10 cellular contexts compared by ENCODE assay signal in the genomic region with DNA sequence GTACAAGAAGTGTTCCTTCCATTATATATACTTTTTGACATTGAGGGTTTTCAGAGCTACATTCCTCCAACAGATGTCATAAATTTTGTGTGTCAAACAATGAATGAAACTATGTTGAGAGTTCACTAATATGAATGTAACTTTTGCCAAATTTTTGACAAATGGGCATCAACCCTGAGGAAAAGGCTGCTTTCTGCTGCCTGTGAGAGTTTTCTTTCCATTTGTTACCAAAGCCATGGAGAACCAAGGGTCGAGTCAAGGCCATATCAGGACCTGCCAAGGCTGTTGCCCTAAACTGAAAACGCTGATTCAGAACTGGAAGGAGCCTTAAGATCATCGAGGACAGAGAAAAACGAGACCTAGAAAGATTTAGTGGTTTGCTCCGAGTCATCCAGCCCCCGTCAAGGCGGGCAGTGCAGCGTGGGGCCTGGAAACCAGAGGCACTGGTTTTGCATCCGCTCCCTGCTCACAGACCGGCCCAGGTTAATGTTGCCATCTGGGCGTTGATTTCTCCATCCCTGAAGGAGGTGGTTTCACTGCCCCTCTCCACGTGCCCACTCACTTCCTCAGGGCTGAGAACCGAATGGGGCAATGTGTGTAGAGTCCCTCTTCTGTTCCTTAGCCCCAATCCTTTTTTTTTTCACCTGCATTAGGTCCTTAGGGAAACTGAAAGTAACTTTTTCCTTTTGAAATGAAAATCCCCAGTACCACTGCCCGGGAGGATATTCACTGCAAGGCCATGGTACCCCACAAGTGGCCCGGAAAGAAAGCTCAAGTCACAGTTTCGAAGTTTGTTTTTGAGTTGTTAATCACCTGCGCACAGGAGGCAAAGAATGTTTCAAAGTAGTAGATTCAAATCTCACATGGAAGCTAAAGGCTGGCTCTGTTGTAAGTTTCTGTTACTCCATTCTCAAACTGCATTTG. TPM values are rescaled to one million over a fixed set of nuclear protein-coding genes. Genes with fewer than 3 reads are reported as not detected.
DNase-seq lines count a peak whose midpoint lies in the region; ATAC-seq and TF ChIP-seq lines count a peak whose summit lies in the region.
"Had no signal": no experiment of that assay in that cellular context is flagged by ENCODE, and none has a peak within 500 bp of the region (broad histone marks: within the 10 kb centered on the region; RNA-seq: fewer than 3 reads in every experiment).

No MANE protein-coding gene starts in this region.

- TF ChIP-seq CTCF in AG04450 (IDR thresholded peaks at IDR 0.05; ENCODE audit: low read depth, low read length) (no peak), SK-N-SH (IDR thresholded peaks at IDR 0.05) (no peak), fibroblast of villous mesenchyme (IDR thresholded peaks at IDR 0.05; ENCODE audit: insufficient read depth, low read depth, low read length) (no peak), osteocyte (IDR thresholded peaks at IDR 0.05) (no peak)

- no peak for ATAC-seq in GM21619 (IDR thresholded peaks at IDR 0.05; ENCODE audit: unreplicated experiment)
- ATAC-seq: activated naive CD4-positive, alpha-beta T cell treated with anti-CD3 and anti-CD28 coated beads, Interleukin-2, amount 50 U/mL, for 72 hours had no signal

- DNase-seq in AG04450 (ENCODE audit: low read depth, low spot score) = no peak
- no peak for DNase-seq in SK-N-SH
- DNase-seq in fibroblast of villous mesenchyme (ENCODE audit: low read depth) = peak; percentile 49
- no peak for DNase-seq in osteocyte (ENCODE audit: extremely low spot score, unreplicated experiment)
- DNase-seq in NCI-H82 treated with DMSO at 0.1 percent for 48 hours (lab: John Stamatoyannopoulos, UW; ENCODE audit: unreplicated experiment) = no peak
- no peak for DNase-seq in cerebellar cortex (ENCODE audit: low spot score)
- no peak for DNase-seq in NCI-H748 (lab: John Stamatoyannopoulos, UW; ENCODE audit: unreplicated experiment)
- DNase-seq: dorsolateral prefrontal cortex had no signal

- H3K9me3 ChIP-seq in AG04450 (ENCODE audit: control insufficient read depth, insufficient read depth, low read length) (no peaks in the 10 kb centered on the region), SK-N-SH (no peaks in the 10 kb centered on the region)

- peak overlapping the region; percentile 27 for H3K27ac Mint-ChIP-seq in osteocyte (ENCODE audit: unreplicated experiment)

- no peak for TF ChIP-seq RAD21 in SK-N-SH (IDR thresholded peaks at IDR 0.05; ENCODE audit: low read length)

- no peaks in the 10 kb centered on the region for H3K27me3 ChIP-seq in AG04450 (ENCODE audit: control insufficient read depth, insufficient read depth, low read length)
- no peaks in the 10 kb centered on the region for H3K27me3 ChIP-seq in SK-N-SH (ENCODE audit: insufficient read depth)

- WGBS in SK-N-SH (ENCODE audit: low lambda C conversion rate) = 54% methylated on average over 14 of the region's 17 CpGs

- H3K36me3 ChIP-seq in SK-N-SH (replicated peaks in 1 of 2; ENCODE audit: control insufficient read depth in 1 of 2, insufficient read depth in 2 of 2, low read length in 1 of 2) = peaks cover 15 to 22% of the 10 kb centered on the region in 2 experiments

- no peaks in the 10 kb centered on the region for H3K27me3 Mint-ChIP-seq in osteocyte (ENCODE audit: unreplicated experiment)

- no peak overlapping the region for H2AFZ ChIP-seq in SK-N-SH (ENCODE audit: low read depth)

- H3K9ac ChIP-seq in SK-N-SH = peak overlapping the region; percentile 6; the same call in 1 of the 2 replicates

- H3K9me3 Mint-ChIP-seq in osteocyte (ENCODE audit: unreplicated experiment) = no peaks in the 10 kb centered on the region
- H3K9me3 Mint-ChIP-seq: activated naive CD4-positive, alpha-beta T cell treated with anti-CD3 and anti-CD28 coated beads, Interleukin-2, amount 50 U/mL, for 72 hours had no signal

- POLR2A ChIA-PET in AG04450 (lab: Yijun Ruan, JAX) = interaction anchor here (1.0 kb wide), 1 partner anchor 12 kb away, joined by 3 read pairs; no protein-coding TSS in a partner anchor
- POLR2A ChIA-PET in SK-N-SH (lab: Yijun Ruan, JAX) = no interaction called here

- peaks cover 12 to 14% of the 10 kb centered on the region in 2 experiments; a peak in 3 of 4 replicates for H3K4me1 ChIP-seq in SK-N-SH (ENCODE audit: control insufficient read depth in 1 of 2, insufficient read depth in 2 of 2, low read depth in 1 of 2, low read length in 1 of 2)

- H3K79me2 ChIP-seq in SK-N-SH (ENCODE audit: insufficient read depth) = no peaks in the 10 kb centered on the region

- H4K20me1 ChIP-seq in SK-N-SH (ENCODE audit: insufficient read depth) = peaks cover 22% of the 10 kb centered on the region

- CTCF ChIA-PET in AG04450 (lab: Charles Lee) (interaction anchor here (1.1 to 1.2 kb wide), 2 partner anchors 18 to 28 kb away, joined by 3 read pairs; no protein-coding TSS in a partner anchor), SK-N-SH (lab: Yijun Ruan, JAX) (interaction anchor here (1.0 to 3.0 kb wide), 4 partner anchors 12 to 28 kb away, joined by 3 to 9 read pairs (median 4); no protein-coding TSS in a partner anchor)

- peak overlapping the region; percentile 54 for H3K27ac ChIP-seq in AG04450 (ENCODE audit: low read depth, low read length)
- peak overlapping the region; percentile 91 to 92 for H3K27ac ChIP-seq in SK-N-SH (ENCODE audit: low read depth in 2 of 2, low read length in 1 of 2)
- H3K27ac ChIP-seq: dorsolateral prefrontal cortex had no signal

- peaks cover 20% of the 10 kb centered on the region for H3K36me3 Mint-ChIP-seq in osteocyte (ENCODE audit: unreplicated experiment)
- H3K36me3 Mint-ChIP-seq: activated naive CD4-positive, alpha-beta T cell treated with anti-CD3 and anti-CD28 coated beads, Interleukin-2, amount 50 U/mL, for 72 hours had no signal

- peak; percentile 54 to 81 for TF ChIP-seq EP300 in SK-N-SH (IDR thresholded peaks at IDR 0.05; ENCODE audit: borderline replicate concordance in 1 of 2, low read depth in 1 of 2, low read length in 1 of 2)

- H3K4me2 ChIP-seq in SK-N-SH = peak overlapping the region; percentile 64

- H3K4me3 ChIP-seq in AG04450 (ENCODE audit: low read depth, low read length) (no peak overlapping the region), SK-N-SH (ENCODE audit: low read depth in 2 of 2, low read length in 1 of 2) (no peak overlapping the region; a peak in 1 of 4 replicates), fibroblast of villous mesenchyme (ENCODE audit: low read depth, low read length) (no peak overlapping the region)
- H3K4me3 ChIP-seq: dorsolateral prefrontal cortex had no signal

- H3K9me2 ChIP-seq in SK-N-SH = no peaks in the 10 kb centered on the region

- H3F3A ChIP-seq in SK-N-SH (replicated peaks; ENCODE audit: insufficient read depth) = peaks cover 63% of the 10 kb centered on the region

- no peak overlapping the region for H3K4me3 Mint-ChIP-seq in osteocyte (ENCODE audit: unreplicated experiment)

- H3K4me1 Mint-ChIP-seq in osteocyte (ENCODE audit: unreplicated experiment) = peaks cover 35% of the 10 kb centered on the region

TF ChIP-seq in SK-N-SH, 30 proteins besides CTCF, POLR2A, EP300 and RAD21 (continues in another document):
- peak; percentile 98 for TF ChIP-seq TCF12 (IDR thresholded peaks at IDR 0.05)
- TF ChIP-seq FOXM1 (IDR thresholded peaks at IDR 0.05; ENCODE audit: low read depth) = peak; percentile 55; the same call in 1 of the 2 replicates
- TF ChIP-seq MEF2A (IDR thresholded peaks at IDR 0.05; ENCODE audit: borderline replicate concordance, low read depth) = no peak
- 0 out of 2 replicates have a peak, but pooled peaks have one; percentile 27 for TF ChIP-seq YY1 (IDR thresholded peaks at IDR 0.05; ENCODE audit: low read depth)
- TF ChIP-seq NFIC (IDR thresholded peaks at IDR 0.05; ENCODE audit: borderline replicate concordance) = peak; percentile 87
- no peak for TF ChIP-seq GABPA (IDR thresholded peaks at IDR 0.05; ENCODE audit: low read depth)
- no peak; the same call in 1 of the 2 replicates for TF ChIP-seq MAX (IDR thresholded peaks at IDR 0.05; ENCODE audit: low read depth)
- TF ChIP-seq, protein P1, sequence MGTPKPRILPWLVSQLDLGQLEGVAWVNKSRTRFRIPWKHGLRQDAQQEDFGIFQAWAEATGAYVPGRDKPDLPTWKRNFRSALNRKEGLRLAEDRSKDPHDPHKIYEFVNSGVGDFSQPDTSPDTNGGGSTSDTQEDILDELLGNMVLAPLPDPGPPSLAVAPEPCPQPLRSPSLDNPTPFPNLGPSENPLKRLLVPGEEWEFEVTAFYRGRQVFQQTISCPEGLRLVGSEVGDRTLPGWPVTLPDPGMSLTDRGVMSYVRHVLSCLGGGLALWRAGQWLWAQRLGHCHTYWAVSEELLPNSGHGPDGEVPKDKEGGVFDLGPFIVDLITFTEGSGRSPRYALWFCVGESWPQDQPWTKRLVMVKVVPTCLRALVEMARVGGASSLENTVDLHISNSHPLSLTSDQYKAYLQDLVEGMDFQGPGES (IDR thresholded peaks at IDR 0.05; ENCODE audit: low read depth, low read length) = no peak
- TF ChIP-seq, protein P2, sequence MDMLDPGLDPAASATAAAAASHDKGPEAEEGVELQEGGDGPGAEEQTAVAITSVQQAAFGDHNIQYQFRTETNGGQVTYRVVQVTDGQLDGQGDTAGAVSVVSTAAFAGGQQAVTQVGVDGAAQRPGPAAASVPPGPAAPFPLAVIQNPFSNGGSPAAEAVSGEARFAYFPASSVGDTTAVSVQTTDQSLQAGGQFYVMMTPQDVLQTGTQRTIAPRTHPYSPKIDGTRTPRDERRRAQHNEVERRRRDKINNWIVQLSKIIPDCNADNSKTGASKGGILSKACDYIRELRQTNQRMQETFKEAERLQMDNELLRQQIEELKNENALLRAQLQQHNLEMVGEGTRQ (IDR thresholded peaks at IDR 0.05; ENCODE audit: borderline replicate concordance, low read depth, low read length) = no peak
- TF ChIP-seq ELF1 (IDR thresholded peaks at IDR 0.05) = no peak
- peak; percentile 86 for TF ChIP-seq RXRA (IDR thresholded peaks at IDR 0.05; ENCODE audit: borderline replicate concordance, low read depth)
- no peak for TF ChIP-seq FOXJ3 (CRISPR knock-in tag; IDR thresholded peaks at IDR 0.05)

RNA-seq across cellular contexts. Expression of gene TPM1, which starts 32.8 kb away (rescaled TPM):
- 1,162 and 1,348 TPM in 2 replicates for polyA plus RNA-seq in AG04450 (2011; rRNA removed)
- 575 and 622 TPM in 2 replicates for polyA minus RNA-seq in AG04450 (2011; rRNA and poly(A)+ RNA removed)
- 1,371 and 1,764 TPM in 2 replicates for polyA plus RNA-seq in SK-N-SH (2012; rRNA removed)
- 1,590 and 2,049 TPM in 2 replicates for polyA plus RNA-seq in SK-N-SH (2012; cell fraction: cytosol; rRNA removed)
- polyA plus RNA-seq in SK-N-SH (2012; cell fraction: nucleus; rRNA removed) = 2,523 and 2,991 TPM in 2 replicates
- 2,255 and 2,551 TPM in 2 replicates for total RNA-seq in fibroblast of villous mesenchyme
- total RNA-seq in osteocyte = 1,635 and 1,747 TPM in 2 replicates

RNA-seq across cellular contexts. Expression of gene LACTB, which starts 46.3 kb away (rescaled TPM):
- polyA plus RNA-seq in AG04450 (2011; rRNA removed) (31.6 and 51.1 TPM in 2 replicates), SK-N-SH (2012; rRNA removed) (23.3 and 28.5 TPM in 2 replicates)
- polyA minus RNA-seq in AG04450 (2011; rRNA and poly(A)+ RNA removed) = 10.6 and 18.5 TPM in 2 replicates
- polyA plus RNA-seq in SK-N-SH (2012; cell fraction: cytosol; rRNA removed) = 32.3 and 44.5 TPM in 2 replicates
- 17.9 and 27.1 TPM in 2 replicates for polyA plus RNA-seq in SK-N-SH (2012; cell fraction: nucleus; rRNA removed)
- total RNA-seq in fibroblast of villous mesenchyme (31.6 and 63.5 TPM in 2 replicates), osteocyte (11.2 and 13.3 TPM in 2 replicates)
